Comparison of ENCODE assay signal across 1 cellular context in genomic region chr4:152779513-152780266, GRCh38.
TF ChIP-seq lines count a peak whose summit lies in the region.

Gene ARFIP1 (plus strand): TSS chr4:152779954. CDS start chr4:152829634, 49,680 bp downstream.
Gene TIGD4 (minus strand): TSS chr4:152779730. CDS start chr4:152771004, 8,726 bp downstream.

TF ChIP-seq in WTC11, 78 proteins besides CTCF, POLR2A, EP300 and RAD21 (continued from another document):
- TF ChIP-seq AFF4 (CRISPR knock-in tag; IDR thresholded peaks at IDR 0.05; ENCODE audit: borderline replicate concordance) (peak; percentile 55; the same call in 1 of the 2 replicates), RORB (CRISPR knock-in tag; IDR thresholded peaks at IDR 0.05) (no peak), ZNF425 (CRISPR knock-in tag; conservative IDR thresholded peaks at IDR 0.05) (no peak), NFATC4 (CRISPR knock-in tag; IDR thresholded peaks at IDR 0.05) (no peak), HMGXB4 (CRISPR knock-in tag; IDR thresholded peaks at IDR 0.05) (peak; percentile 76), STAT6 (CRISPR knock-in tag; conservative IDR thresholded peaks at IDR 0.05; ENCODE audit: low read depth) (no peak), E2F5 (CRISPR knock-in tag; IDR thresholded peaks at IDR 0.05) (no peak), SP1 (CRISPR knock-in tag; conservative IDR thresholded peaks at IDR 0.05) (peak; percentile 41; the same call in 1 of the 2 replicates), EMX1 (CRISPR knock-in tag; IDR thresholded peaks at IDR 0.05) (no peak), ELF4 (CRISPR knock-in tag; IDR thresholded peaks at IDR 0.05; ENCODE audit: low read depth) (no peak), ZNF396 (CRISPR knock-in tag; IDR thresholded peaks at IDR 0.05; ENCODE audit: borderline replicate concordance) (0 out of 2 replicates have a peak, but pooled peaks have one; percentile 63), ETV6 (CRISPR knock-in tag; IDR thresholded peaks at IDR 0.05) (peak; percentile 59), MYBL2 (CRISPR knock-in tag; IDR thresholded peaks at IDR 0.05) (0 out of 2 replicates have a peak, but pooled peaks have one; percentile 38), ZMAT4 (CRISPR knock-in tag; IDR thresholded peaks at IDR 0.05) (no peak), GRHL2 (CRISPR knock-in tag; IDR thresholded peaks at IDR 0.05; ENCODE audit: insufficient replicate concordance, severe bottlenecking) (no peak), TEAD1 (CRISPR knock-in tag; IDR thresholded peaks at IDR 0.05) (no peak), ATF6 (CRISPR knock-in tag; IDR thresholded peaks at IDR 0.05) (no peak), OVOL2 (CRISPR knock-in tag; IDR thresholded peaks at IDR 0.05; ENCODE audit: borderline replicate concordance) (no peak), ZNF121 (CRISPR knock-in tag; IDR thresholded peaks at IDR 0.05) (no peak), ZBTB43 (CRISPR knock-in tag; IDR thresholded peaks at IDR 0.05) (no peak), MAX (CRISPR knock-in tag; IDR thresholded peaks at IDR 0.05) (peak; percentile 79), ZNF219 (CRISPR knock-in tag; IDR thresholded peaks at IDR 0.05; ENCODE audit: borderline replicate concordance) (no peak), NFYB (CRISPR knock-in tag; conservative IDR thresholded peaks at IDR 0.05; ENCODE audit: low read depth) (no peak)
